In the genomic region with DNA sequence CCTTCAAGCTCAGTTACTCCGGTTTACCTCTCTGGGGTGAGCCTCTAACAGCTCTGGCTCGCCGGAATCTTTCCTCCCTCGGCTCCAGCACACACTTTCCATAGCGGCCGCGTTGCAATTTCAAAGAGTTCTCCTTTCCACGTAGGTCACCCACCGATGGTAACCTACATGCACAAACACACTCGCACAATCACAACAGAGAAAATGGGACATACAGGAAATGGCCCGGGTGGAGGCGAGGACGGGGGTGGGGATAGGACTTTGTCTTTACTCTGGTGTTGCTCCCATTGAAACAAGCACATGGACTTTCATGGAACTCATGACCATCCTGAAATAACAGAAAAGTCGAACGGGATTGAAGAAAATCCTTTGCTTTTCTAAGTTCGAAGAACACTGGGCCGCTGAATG, we compare ENCODE assay signal across 8 cellular contexts. TPM values are rescaled to one million over a fixed set of nuclear protein-coding genes. Genes with fewer than 3 reads are reported as not detected.
A peak's percentile ranks its signal among the peaks of the same experiment; 100 is the strongest.
DNase-seq lines count a peak whose midpoint lies in the region; ATAC-seq and TF ChIP-seq lines count a peak whose summit lies in the region.

No MANE protein-coding gene starts in this region.

- H3K27me3 Mint-ChIP-seq in CD14-positive monocyte (ENCODE audit: low read depth in 3 of 3): peaks cover 40 to 50% (median 48%) of the 10 kb centered on the region in 3 donors
- peaks cover 10% of the 10 kb centered on the region for H3K27me3 Mint-ChIP-seq in progenitor cell of endocrine pancreas

- CTCF ChIA-PET in HEK293T (lab: Yijun Ruan, JAX): interaction anchor here (0.6 kb wide), 1 partner anchor 269 kb away, joined by 4 read pairs; no protein-coding TSS in a partner anchor

- H3K27me3 ChIP-seq in foreskin keratinocyte: no peaks in the 10 kb centered on the region

- intact Hi-C loops in CD14-positive monocyte (cut with micrococcal nuclease): loop anchor here (5.0 to 10.0 kb wide), 3 partner anchors 153 to 283 kb away; a partner anchor contains a TSS

- peaks cover 17% of the 10 kb centered on the region for H3K4me1 ChIP-seq in foreskin keratinocyte

- H3K27ac Mint-ChIP-seq in CD14-positive monocyte: peak overlapping the region in 2 of 7 donors; percentile 42 to 62
- peak overlapping the region; percentile 90 for H3K27ac Mint-ChIP-seq in progenitor cell of endocrine pancreas

- H3K36me3 Mint-ChIP-seq in CD14-positive monocyte (peaks cover 8 to 9% of the 10 kb centered on the region in 2 donors), progenitor cell of endocrine pancreas (ENCODE audit: insufficient read depth) (peaks cover 5% of the 10 kb centered on the region)

- H3K27ac ChIP-seq in foreskin keratinocyte: peak overlapping the region; percentile 99

- POLR2A ChIA-PET in HEK293T (lab: Yijun Ruan, JAX): interaction anchor here (1.0 to 1.9 kb wide), 3 partner anchors 10 to 19 kb away, joined by 3 to 8 read pairs (median 4); no protein-coding TSS in a partner anchor

- DNase-seq in CD14-positive monocyte (ENCODE audit: low spot score): no peak
- no peak for DNase-seq in HEK293T (ENCODE audit: extremely low spot score)
- peak in 1 of 2 donors; percentile 34 for DNase-seq in foreskin keratinocyte
- DNase-seq in progenitor cell of endocrine pancreas (ENCODE audit: low spot score, unreplicated experiment): no peak
- DNase-seq in cerebellar cortex (ENCODE audit: low spot score): no peak
- no peak for DNase-seq in effector CD8-positive, alpha-beta T cell (lab: John Stamatoyannopoulos, UW)

- H3K9me3 Mint-ChIP-seq in CD14-positive monocyte (peaks cover 0 to 14% (median 5%) of the 10 kb centered on the region in 7 donors), progenitor cell of endocrine pancreas (ENCODE audit: low read depth) (no peaks in the 10 kb centered on the region)

- H3K4me3 ChIP-seq in WI38 (ENCODE audit: low read depth, low read length): peak overlapping the region; percentile 72

- H3K4me3 Mint-ChIP-seq in CD14-positive monocyte: peak overlapping the region; percentile 76 to 95
- peak overlapping the region; percentile 84 for H3K4me3 Mint-ChIP-seq in progenitor cell of endocrine pancreas (ENCODE audit: low read depth)

- H3K4me1 Mint-ChIP-seq in CD14-positive monocyte (peaks cover 14% of the 10 kb centered on the region), progenitor cell of endocrine pancreas (ENCODE audit: low read depth) (peaks cover 27% of the 10 kb centered on the region)

- ATAC-seq in foreskin keratinocyte: no peak
- ATAC-seq in HG02610 (IDR thresholded peaks at IDR 0.05; ENCODE audit: unreplicated experiment): no peak

- TF ChIP-seq CTCF in CD14-positive monocyte (IDR thresholded peaks at IDR 0.05) (no peak), WI38 (IDR thresholded peaks at IDR 0.05; ENCODE audit: low read depth, low read length) (no peak), foreskin keratinocyte (conservative IDR thresholded peaks at IDR 0.05) (no peak), progenitor cell of endocrine pancreas (IDR thresholded peaks at IDR 0.05; ENCODE audit: unreplicated experiment) (no peak)

TF ChIP-seq in HEK293T, 16 proteins besides CTCF, POLR2A, EP300 and RAD21:
- TF ChIP-seq FOXM1 (IDR thresholded peaks at IDR 0.05; ENCODE audit: borderline replicate concordance) (no peak), LEF1 (IDR thresholded peaks at IDR 0.05; ENCODE audit: borderline replicate concordance) (no peak), L3MBTL2 (conservative IDR thresholded peaks at IDR 0.05) (peak; percentile 51)

RNA-seq across cellular contexts. Expression of a gene that starts 1.2 kb away (rescaled TPM):
- 10 to 100 TPM in 1 of 2 donors, 1 to 10 TPM in 1; 7.3 to 11.6 TPM for polyA plus RNA-seq in CD14-positive monocyte
- total RNA-seq in foreskin keratinocyte: 18.9 and 22.5 TPM in 2 replicates
- 6.6 and 6.9 TPM in 2 replicates for polyA plus RNA-seq in foreskin keratinocyte
- 15.0 and 18.3 TPM in 2 replicates for total RNA-seq in progenitor cell of endocrine pancreas
